Comparison of ENCODE assay signal across 1 cellular context in the genomic region with DNA sequence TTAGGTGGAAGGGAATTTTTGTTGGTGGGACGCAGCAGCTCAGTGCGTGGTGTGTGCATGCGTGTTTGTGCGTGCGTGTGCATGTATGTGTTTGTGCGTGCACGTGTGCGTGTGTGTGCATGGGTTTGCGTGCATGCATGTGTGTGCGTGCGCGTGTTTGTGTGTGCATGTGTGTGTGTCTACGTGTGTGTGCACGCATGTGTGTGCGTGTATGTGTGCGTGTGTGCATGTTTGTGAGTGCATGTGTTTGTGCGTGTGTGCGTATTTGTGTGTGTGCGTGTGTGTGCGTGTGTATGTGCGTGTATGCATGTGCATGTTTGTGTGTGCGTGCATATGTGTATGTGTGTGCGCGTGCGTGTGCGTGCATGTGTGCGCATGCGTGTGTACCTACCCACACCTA.
TF ChIP-seq lines count a peak whose summit lies in the region.

No MANE protein-coding gene starts in this region.

TF ChIP-seq in GM23338, 12 proteins besides CTCF, POLR2A, EP300 and RAD21 (continued from another document):
- TF ChIP-seq, protein P1, sequence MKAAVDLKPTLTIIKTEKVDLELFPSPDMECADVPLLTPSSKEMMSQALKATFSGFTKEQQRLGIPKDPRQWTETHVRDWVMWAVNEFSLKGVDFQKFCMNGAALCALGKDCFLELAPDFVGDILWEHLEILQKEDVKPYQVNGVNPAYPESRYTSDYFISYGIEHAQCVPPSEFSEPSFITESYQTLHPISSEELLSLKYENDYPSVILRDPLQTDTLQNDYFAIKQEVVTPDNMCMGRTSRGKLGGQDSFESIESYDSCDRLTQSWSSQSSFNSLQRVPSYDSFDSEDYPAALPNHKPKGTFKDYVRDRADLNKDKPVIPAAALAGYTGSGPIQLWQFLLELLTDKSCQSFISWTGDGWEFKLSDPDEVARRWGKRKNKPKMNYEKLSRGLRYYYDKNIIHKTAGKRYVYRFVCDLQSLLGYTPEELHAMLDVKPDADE (IDR thresholded peaks at IDR 0.05) = no peak
- TF ChIP-seq STAT1 (IDR thresholded peaks at IDR 0.05; ENCODE audit: unreplicated experiment) (no peak), ZNF114 (CRISPR knock-in tag; IDR thresholded peaks at IDR 0.05) (no peak), ZNF331 (CRISPR knock-in tag; IDR thresholded peaks at IDR 0.05; ENCODE audit: low read depth) (no peak)
TF ChIP-seq in GM23338: peak in this region for 0.
